In genomic region chr2:237626813-237627451, GRCh38 we compare ENCODE assay signal across 8 cellular contexts. TPM values are rescaled to one million over a fixed set of nuclear protein-coding genes. Genes with fewer than 3 reads are reported as not detected.
DNase-seq lines count a peak whose midpoint lies in the region; ATAC-seq and TF ChIP-seq lines count a peak whose summit lies in the region.

No MANE protein-coding gene starts in this region.

- in situ Hi-C loops in ACHN (cut with HindIII; ENCODE audit: low pct_ligation_motif_present, low pct_unique_long_range_greater_than_20kb, low sequenced_read_pairs): no loop called here

- H3K9me3 Mint-ChIP-seq in activated naive CD8-positive, alpha-beta T cell (ENCODE audit: low read depth): no peaks in the 10 kb centered on the region

- H3K27me3 Mint-ChIP-seq in activated naive CD8-positive, alpha-beta T cell: peaks cover 5% of the 10 kb centered on the region

- DNase-seq in GM03348 (ENCODE audit: low spot score) (peak; percentile 25), right atrium auricular region (ENCODE audit: low spot score) (no peak), sciatic nerve (ENCODE audit: low spot score) (peak; percentile 62), posterior vena cava (ENCODE audit: low spot score) (no peak), ACHN (no peak)

- H3K4me1 ChIP-seq in right atrium auricular region: peaks cover 0 to 54% of the 10 kb centered on the region in 2 donors

- H3K4me3 ChIP-seq in right atrium auricular region: peak overlapping the region; percentile 75 to 78

- peak overlapping the region; percentile 47 for H3K27ac Mint-ChIP-seq in activated naive CD8-positive, alpha-beta T cell

- peak; percentile 48 for ATAC-seq in sciatic nerve
- ATAC-seq in GM21381 (IDR thresholded peaks at IDR 0.05; ENCODE audit: unreplicated experiment): no peak
- ATAC-seq in esophagus mucosa: no peak

- H3K27ac ChIP-seq in right atrium auricular region: peak overlapping the region; percentile 89 to 91

- H3K4me1 Mint-ChIP-seq in activated naive CD8-positive, alpha-beta T cell (ENCODE audit: low read depth): peaks cover 23% of the 10 kb centered on the region

- H3K27me3 ChIP-seq in right atrium auricular region: no peaks in the 10 kb centered on the region

- H3K36me3 ChIP-seq in right atrium auricular region: no peaks in the 10 kb centered on the region

- peak overlapping the region; percentile 78 for H3K4me3 Mint-ChIP-seq in activated naive CD8-positive, alpha-beta T cell

- H3K36me3 Mint-ChIP-seq in activated naive CD8-positive, alpha-beta T cell: peaks cover 5% of the 10 kb centered on the region

- no peak for TF ChIP-seq CTCF in right atrium auricular region (IDR thresholded peaks at IDR 0.05)

- intact Hi-C loops in sciatic nerve (cut with DNase I) (no loop called here), posterior vena cava (cut with DNase I) (no loop called here)

- no peaks in the 10 kb centered on the region for H3K9me3 ChIP-seq in right atrium auricular region

RNA-seq across cellular contexts. Expression of gene LRRFIP1, which starts 0.5 kb away (rescaled TPM):
- total RNA-seq in right atrium auricular region (10 to 100 TPM; 71.2 to 88.5 TPM), sciatic nerve (84.8 TPM), posterior vena cava (100 to 1,000 TPM; 180 to 357 TPM), esophagus mucosa (103 TPM)

RNA-seq across cellular contexts. Expression of gene RAB17, which starts 36.4 kb away (rescaled TPM):
- total RNA-seq in right atrium auricular region: 1 to 10 TPM; 1.0 to 4.5 TPM
- 1.1 TPM for total RNA-seq in sciatic nerve
- 1 to 10 TPM; 2.0 to 2.7 TPM for total RNA-seq in posterior vena cava
- 7.8 TPM for total RNA-seq in esophagus mucosa

Comparison
In these comparisons a context has a peak if more than half of its experiments do, and no peak if none do; other contexts are left out.
1. DNase-seq: peak in GM03348 (single experiment) and sciatic nerve (single experiment); none in right atrium auricular region (single experiment), posterior vena cava (single experiment) and ACHN (single experiment).